In genomic region chr1:209659909-209660308, GRCh38 we compare ENCODE assay signal across 1 cellular context.
TF ChIP-seq lines count a peak whose summit lies in the region.

No MANE protein-coding gene starts in this region.

TF ChIP-seq in K562, 482 proteins besides CTCF, POLR2A, EP300 and RAD21 (continues in another document):
- TF ChIP-seq TGIF2 (CRISPR knock-in tag; IDR thresholded peaks at IDR 0.05) (no peak), KAT7 (CRISPR knock-in tag; IDR thresholded peaks at IDR 0.05; ENCODE audit: borderline replicate concordance) (no peak), ZNF644 (tag; IDR thresholded peaks at IDR 0.05; ENCODE audit: low read depth) (no peak), ZNF584 (CRISPR knock-in tag; IDR thresholded peaks at IDR 0.05; ENCODE audit: low read depth) (no peak), ETV6 (IDR thresholded peaks at IDR 0.05; ENCODE audit: borderline replicate concordance in 1 of 2, low read depth in 2 of 2, low read length in 1 of 2) (peak in 1 of 2 experiments; percentile 82; a peak in 2 of 4 replicates), ETV6 (CRISPR knock-in tag; IDR thresholded peaks at IDR 0.05; ENCODE audit: borderline replicate concordance) (no peak), PREB (CRISPR knock-in tag; IDR thresholded peaks at IDR 0.05) (no peak), SIX5 (IDR thresholded peaks at IDR 0.05; ENCODE audit: borderline replicate concordance in 1 of 2, insufficient read depth in 1 of 2, low read depth in 1 of 2, low read length in 2 of 2) (no peak), ZFP30 (CRISPR knock-in tag; IDR thresholded peaks at IDR 0.05; ENCODE audit: borderline replicate concordance) (no peak), MTA3 (IDR thresholded peaks at IDR 0.05; ENCODE audit: borderline replicate concordance) (no peak), ID3 (CRISPR knock-in tag; IDR thresholded peaks at IDR 0.05) (no peak), ID3 (tag; IDR thresholded peaks at IDR 0.05) (no peak), SMAD1 (IDR thresholded peaks at IDR 0.05; ENCODE audit: low read depth, low read length, partially characterized antibody) (no peak), NR2C2 (CRISPR knock-in tag; IDR thresholded peaks at IDR 0.05) (no peak), NR2C2 (tag; IDR thresholded peaks at IDR 0.05) (peak; percentile 85; the same call in 1 of the 2 replicates), ZNF586 (CRISPR knock-in tag; conservative IDR thresholded peaks at IDR 0.05) (no peak), ZNF282 (CRISPR knock-in tag; IDR thresholded peaks at IDR 0.05) (no peak), GTF2E2 (tag; IDR thresholded peaks at IDR 0.05) (no peak), BHLHE40 (IDR thresholded peaks at IDR 0.05; ENCODE audit: low read length) (peak; percentile 84), THAP7 (CRISPR knock-in tag; IDR thresholded peaks at IDR 0.05) (no peak), ZBTB11 (CRISPR knock-in tag; IDR thresholded peaks at IDR 0.05) (no peak), HDGF (IDR thresholded peaks at IDR 0.05) (no peak), U2AF1 (optimal IDR thresholded peaks at IDR 0.05; ENCODE audit: low read depth, low read length) (no peak), SRSF1 (IDR thresholded peaks at IDR 0.05; ENCODE audit: low read depth, low read length) (no peak), ZBTB5 (IDR thresholded peaks at IDR 0.05) (no peak), ZNF253 (CRISPR knock-in tag; conservative IDR thresholded peaks at IDR 0.05) (no peak), NRF1 (conservative IDR thresholded peaks at IDR 0.05 in 1 of 2, IDR thresholded peaks at IDR 0.05 in 1 of 2) (no peak), SIRT6 (IDR thresholded peaks at IDR 0.05; ENCODE audit: low read depth, low read length) (no peak), XRCC5 (IDR thresholded peaks at IDR 0.05; ENCODE audit: low read depth, low read length) (no peak), NFATC3 (IDR thresholded peaks at IDR 0.05) (no peak), DACH1 (IDR thresholded peaks at IDR 0.05; ENCODE audit: partially characterized antibody) (no peak), SUPT5H (IDR thresholded peaks at IDR 0.05) (no peak), ZBTB7A (IDR thresholded peaks at IDR 0.05; ENCODE audit: borderline replicate concordance, control insufficient read depth, low read depth, low read length) (no peak), YY1 (IDR thresholded peaks at IDR 0.05; ENCODE audit: borderline replicate concordance in 1 of 3, control insufficient read depth in 1 of 3, extremely low read depth in 1 of 3, insufficient read depth in 3 of 3, insufficient read length in 1 of 3, insufficient replicate concordance in 2 of 3, low read depth in 1 of 3, low read length in 2 of 3) (no peak), PTBP1 (IDR thresholded peaks at IDR 0.05; ENCODE audit: low read depth, low read length) (no peak), ZNF133 (CRISPR knock-in tag; IDR thresholded peaks at IDR 0.05) (no peak), FOXA1 (IDR thresholded peaks at IDR 0.05; ENCODE audit: borderline replicate concordance) (no peak), GATA2 (CRISPR knock-in tag; IDR thresholded peaks at IDR 0.05) (no peak), FOXA3 (CRISPR knock-in tag; conservative IDR thresholded peaks at IDR 0.05 in 1 of 2, IDR thresholded peaks at IDR 0.05 in 1 of 2) (no peak), CSDE1 (IDR thresholded peaks at IDR 0.05) (no peak), CHD4 (IDR thresholded peaks at IDR 0.05; ENCODE audit: insufficient read depth, insufficient replicate concordance, low read depth, low read length, poor library complexity, severe bottlenecking) (no peak), ZNF449 (CRISPR knock-in tag; IDR thresholded peaks at IDR 0.05) (no peak), RNF2 (IDR thresholded peaks at IDR 0.05) (peak; percentile 53; the same call in 1 of the 2 replicates), IRF9 (tag; IDR thresholded peaks at IDR 0.05) (no peak), ZC3H8 (IDR thresholded peaks at IDR 0.05) (no peak), GABPB1 (CRISPR knock-in tag; IDR thresholded peaks at IDR 0.05) (no peak), ZNF766 (CRISPR knock-in tag; conservative IDR thresholded peaks at IDR 0.05) (peak; percentile 51; the same call in 1 of the 2 replicates), SMAD3 (CRISPR knock-in tag; conservative IDR thresholded peaks at IDR 0.05) (no peak), ARNT (IDR thresholded peaks at IDR 0.05) (no peak), HMBOX1 (IDR thresholded peaks at IDR 0.05) (peak; percentile 69), CTBP1 (IDR thresholded peaks at IDR 0.05; ENCODE audit: borderline replicate concordance) (peak; percentile 43; the same call in 1 of the 2 replicates), ZNF780A (CRISPR knock-in tag; IDR thresholded peaks at IDR 0.05) (no peak), MBD1 (CRISPR knock-in tag; IDR thresholded peaks at IDR 0.05) (no peak), CREB3 (tag; conservative IDR thresholded peaks at IDR 0.05; ENCODE audit: low read depth) (no peak), BACH1 (tag; IDR thresholded peaks at IDR 0.05) (0 out of 2 replicates have a peak, but pooled peaks have one; percentile 34), SRSF9 (IDR thresholded peaks at IDR 0.05; ENCODE audit: borderline replicate concordance, low read depth, low read length) (no peak), NFE2 (IDR thresholded peaks at IDR 0.05; ENCODE audit: low read depth) (peak; percentile 51; the same call in 1 of the 2 replicates), ELF1 (tag; IDR thresholded peaks at IDR 0.05) (no peak), SLC30A9 (CRISPR knock-in tag; IDR thresholded peaks at IDR 0.05) (no peak), LEF1 (IDR thresholded peaks at IDR 0.05) (no peak; the same call in 1 of the 2 replicates), ZNF239 (CRISPR knock-in tag; IDR thresholded peaks at IDR 0.05) (no peak), HDAC8 (tag; IDR thresholded peaks at IDR 0.05) (no peak)
